In genomic region chr2:205768341-205768740, GRCh38 we compare ENCODE assay signal across 17 cellular contexts.
DNase-seq lines count a peak whose midpoint lies in the region; ATAC-seq, FAIRE-seq and TF ChIP-seq lines count a peak whose summit lies in the region.
"Had no signal": no experiment of that assay in that cellular context is flagged by ENCODE, and none has a peak within 500 bp of the region (broad histone marks: within the 10 kb centered on the region; RNA-seq: fewer than 3 reads in every experiment).

No MANE protein-coding gene starts in this region.

- H2AFZ ChIP-seq in H1 (ENCODE audit: low read length) (no peak overlapping the region), mesenchymal stem cell (ENCODE audit: low read depth, low read length) (no peak overlapping the region)

- no peak overlapping the region; the same call in 1 of the 2 replicates for H4K8ac ChIP-seq in H1 (ENCODE audit: extremely low read depth, insufficient read depth, low read length)
- H4K8ac ChIP-seq in mesenchymal stem cell (ENCODE audit: low read length), result no peak overlapping the region

- H4K5ac ChIP-seq in H1 (ENCODE audit: insufficient read length, low read depth, low read length), result no peak overlapping the region

- ATAC-seq in upper lobe of right lung (peak; percentile 44), GM19397 (IDR thresholded peaks at IDR 0.05; ENCODE audit: unreplicated experiment) (no peak)
- ATAC-seq: body of pancreas had no signal

- H2BK15ac ChIP-seq in H1 (ENCODE audit: low read length), result 0 out of 2 replicates have a peak overlapping the region, but pooled peaks have one; percentile 75
- H2BK15ac ChIP-seq in mesenchymal stem cell (ENCODE audit: low read depth, poor library complexity, severe bottlenecking), result no peak overlapping the region

- no peaks in the 10 kb centered on the region for H3K4me1 Mint-ChIP-seq in activated T-helper 1 cell treated with anti-CD3 and anti-CD28 coated beads, Interleukin-12 subunit alpha, Interleukin-12 subunit beta, Interleukin-2, Interleukin-4 antibody, amounts not matched to agents 30 ng/mL and 10 ng/mL and 1 ng/mL, durations not matched to agents 14 hours and 24 hours and 36 hours (ENCODE audit: low read depth)
- H3K4me1 Mint-ChIP-seq: immature natural killer cell had no signal

- CTCF ChIA-PET in H1 (lab: Charles Lee; ENCODE audit: partially characterized antibody), result interaction anchor here (0.8 to 1.9 kb wide), 12 partner anchors 8 to 157 kb away, joined by 3 to 9 read pairs (median 4); no protein-coding TSS in a partner anchor

- no peak overlapping the region for H2BK12ac ChIP-seq in H1 (ENCODE audit: low read depth, low read length)
- peak overlapping the region in 1 of 2 experiments; percentile 49 for H2BK12ac ChIP-seq in mesenchymal stem cell (ENCODE audit: low read length in 2 of 2)

- H3K9ac ChIP-seq in H1 (replicated peaks in 1 of 4; ENCODE audit: extremely low read depth in 1 of 4, low read depth in 3 of 4, low read length in 3 of 4), result no peak overlapping the region
- no peak overlapping the region for H3K9ac ChIP-seq in mesenchymal stem cell (ENCODE audit: low read length)

- H3K23me2 ChIP-seq in H1 (ENCODE audit: low read depth, low read length), result peaks cover 7% of the 10 kb centered on the region

- H3K4me3 ChIP-seq in H1 (ENCODE audit: extremely low read depth in 1 of 4, insufficient read depth in 2 of 4, low read depth in 3 of 4, low read length in 4 of 4) (no peak overlapping the region), mesenchymal stem cell (ENCODE audit: insufficient read depth in 1 of 2, low read depth in 1 of 2, low read length in 2 of 2) (no peak overlapping the region), upper lobe of right lung (no peak overlapping the region)
- H3K4me3 ChIP-seq: body of pancreas, tibial artery had no signal

- no peak for TF ChIP-seq RAD21 in H1 (IDR thresholded peaks at IDR 0.05 in 1 of 2, conservative IDR thresholded peaks at IDR 0.05 in 1 of 2; ENCODE audit: low read depth in 2 of 2, low read length in 2 of 2)

- H3K56ac ChIP-seq in H1 (replicated peaks; ENCODE audit: insufficient read length, low read depth, low read length), result no peak overlapping the region

- H3K9me3 ChIP-seq in H1 (ENCODE audit: insufficient read depth in 2 of 2, low read depth in 1 of 2, low read length in 1 of 2), result no peaks in the 10 kb centered on the region
- no peaks in the 10 kb centered on the region for H3K9me3 ChIP-seq in mesenchymal stem cell (ENCODE audit: control insufficient read depth, low read length)
- no peaks in the 10 kb centered on the region for H3K9me3 ChIP-seq in upper lobe of right lung
- H3K9me3 ChIP-seq: body of pancreas, tibial artery had no signal

- no peak for TF ChIP-seq POLR2A in H1 (IDR thresholded peaks at IDR 0.05; ENCODE audit: control extremely low read depth in 1 of 2, low read depth in 2 of 2, low read length in 2 of 2)

- H3K27me3 Mint-ChIP-seq in activated T-helper 1 cell treated with anti-CD3 and anti-CD28 coated beads, Interleukin-12 subunit alpha, Interleukin-12 subunit beta, Interleukin-2, Interleukin-4 antibody, amounts not matched to agents 30 ng/mL and 10 ng/mL and 1 ng/mL, durations not matched to agents 14 hours and 24 hours and 36 hours (ENCODE audit: insufficient read depth), result peaks cover 37% of the 10 kb centered on the region

- no peaks in the 10 kb centered on the region for H3K79me2 ChIP-seq in H1 (ENCODE audit: control insufficient read depth in 1 of 2, insufficient read depth in 2 of 2, low read length in 2 of 2)

- no peak overlapping the region for H3K23ac ChIP-seq in H1 (ENCODE audit: insufficient read length)
- no peak overlapping the region for H3K23ac ChIP-seq in mesenchymal stem cell (ENCODE audit: low read length in 2 of 2)

- H3K4me1 ChIP-seq in H1 (replicated peaks in 1 of 4; ENCODE audit: control insufficient read depth in 3 of 4, insufficient read depth in 4 of 4, low read length in 3 of 4) (peaks cover under 1 to 13% (median 8%) of the 10 kb centered on the region in 4 experiments), mesenchymal stem cell (ENCODE audit: control insufficient read depth, insufficient read depth, low read depth, low read length) (peaks cover 14% of the 10 kb centered on the region), upper lobe of right lung (peaks cover 35% of the 10 kb centered on the region)

- H4K91ac ChIP-seq in H1 (replicated peaks; ENCODE audit: insufficient read length, low read length), result no peak overlapping the region
- no peak overlapping the region for H4K91ac ChIP-seq in mesenchymal stem cell (ENCODE audit: low read length)

- H3K14ac ChIP-seq in H1 (ENCODE audit: insufficient read length) (no peak overlapping the region), mesenchymal stem cell (ENCODE audit: low read length in 2 of 2) (no peak overlapping the region)

- no peak overlapping the region for H3K4me3 Mint-ChIP-seq in activated T-helper 1 cell treated with anti-CD3 and anti-CD28 coated beads, Interleukin-12 subunit alpha, Interleukin-12 subunit beta, Interleukin-2, Interleukin-4 antibody, amounts not matched to agents 30 ng/mL and 10 ng/mL and 1 ng/mL, durations not matched to agents 14 hours and 24 hours and 36 hours
- H3K4me3 Mint-ChIP-seq: activated naive CD4-positive, alpha-beta T cell treated with anti-CD3 and anti-CD28 coated beads, Interleukin-2, amount 50 U/mL, for 24 hours; CD4-positive, alpha-beta T cell; immature natural killer cell had no signal

- H3K27me3 ChIP-seq in H1 (replicated peaks in 1 of 4; ENCODE audit: control insufficient read depth in 3 of 4, extremely low read depth in 1 of 4, insufficient read depth in 3 of 4, low read length in 3 of 4) (no peaks in the 10 kb centered on the region), mesenchymal stem cell (ENCODE audit: control insufficient read depth in 1 of 2, insufficient read depth in 1 of 2, low read length in 2 of 2) (no peaks in the 10 kb centered on the region), upper lobe of right lung (no peaks in the 10 kb centered on the region)

- no peak for TF ChIP-seq EP300 in H1 (IDR thresholded peaks at IDR 0.05; ENCODE audit: borderline replicate concordance in 1 of 2, low read depth in 2 of 2, low read length in 2 of 2)

- H4K20me1 ChIP-seq in H1 (replicated peaks in 1 of 2; ENCODE audit: control insufficient read depth in 1 of 2, insufficient read depth in 2 of 2, low read length in 2 of 2), result no peaks in the 10 kb centered on the region

- H3K4ac ChIP-seq in H1 (replicated peaks; ENCODE audit: insufficient read length, low read depth, low read length), result no peak overlapping the region
- no peak overlapping the region for H3K4ac ChIP-seq in mesenchymal stem cell (ENCODE audit: low read depth in 1 of 2, low read length in 2 of 2)

- DNase-seq in SHP77 (lab: John Stamatoyannopoulos, UW) (peak; percentile 38 to 55), SHP77 treated with DMSO at 0.1 percent for 48 hours (lab: John Stamatoyannopoulos, UW) (no peak), H1 (ENCODE audit: low read depth in 1 of 2, low spot score in 2 of 2) (no peak), mesenchymal stem cell (peak; percentile 41), upper lobe of right lung (no peak), SIG-M5 treated with dmso at 0.1 percent for 504 hours (lab: John Stamatoyannopoulos, UW; ENCODE audit: unreplicated experiment) (no peak)
- no peak for DNase-seq in activated T-helper 1 cell treated with anti-CD3 and anti-CD28 coated beads, Interleukin-12 subunit alpha, Interleukin-12 subunit beta, Interleukin-2, Interleukin-4 antibody, amounts not matched to agents 30 ng/mL and 10 ng/mL and 1 ng/mL, durations not matched to agents 14 hours and 24 hours and 36 hours (ENCODE audit: low spot score)
- DNase-seq: body of pancreas; CD4-positive, alpha-beta T cell; immature natural killer cell; MV-4-11; NCI-H2171 treated with DMSO at 0.1 percent for 48 hours; tibial artery had no signal

- no peaks in the 10 kb centered on the region for H3K36me3 Mint-ChIP-seq in activated T-helper 1 cell treated with anti-CD3 and anti-CD28 coated beads, Interleukin-12 subunit alpha, Interleukin-12 subunit beta, Interleukin-2, Interleukin-4 antibody, amounts not matched to agents 30 ng/mL and 10 ng/mL and 1 ng/mL, durations not matched to agents 14 hours and 24 hours and 36 hours (ENCODE audit: low read depth)
- H3K36me3 Mint-ChIP-seq: activated naive CD4-positive, alpha-beta T cell treated with anti-CD3 and anti-CD28 coated beads, Interleukin-2, amount 50 U/mL, for 24 hours; immature natural killer cell had no signal

- H3K36me3 ChIP-seq in H1 (ENCODE audit: control insufficient read depth in 2 of 4, insufficient read depth in 4 of 4, low read length in 3 of 4) (peaks cover 3 to 14% (median 12%) of the 10 kb centered on the region in 4 experiments; a peak in 6 of 8 replicates), mesenchymal stem cell (ENCODE audit: control insufficient read depth in 1 of 2, insufficient read depth in 2 of 2, low read depth in 1 of 2, low read length in 2 of 2) (peaks cover 11 to 40% of the 10 kb centered on the region in 2 experiments), upper lobe of right lung (peaks cover 18% of the 10 kb centered on the region)

- no peak overlapping the region for H2BK20ac ChIP-seq in H1 (ENCODE audit: low read length)

- H3K27ac Mint-ChIP-seq in activated T-helper 1 cell treated with anti-CD3 and anti-CD28 coated beads, Interleukin-12 subunit alpha, Interleukin-12 subunit beta, Interleukin-2, Interleukin-4 antibody, amounts not matched to agents 30 ng/mL and 10 ng/mL and 1 ng/mL, durations not matched to agents 14 hours and 24 hours and 36 hours, result no peak overlapping the region
- H3K27ac Mint-ChIP-seq: activated naive CD4-positive, alpha-beta T cell treated with anti-CD3 and anti-CD28 coated beads, Interleukin-2, amount 50 U/mL, for 24 hours; CD4-positive, alpha-beta T cell; immature natural killer cell had no signal

- 91% methylated on average over 7 of the region's 7 CpGs; no CpG with 5 or more reads in 1 of the 2 experiments for WGBS in H1 (ENCODE audit: extremely low coverage in 1 of 2, insufficient coverage in 1 of 2, insufficient read length in 1 of 2, insufficient replicate concordance in 2 of 2, low coverage in 1 of 2, low lambda C conversion rate in 2 of 2, missing lambda C conversion rate in 1 of 2), 2 experiments
- 44% methylated on average over 7 of the region's 7 CpGs for WGBS in mesenchymal stem cell

- no peak overlapping the region for H2BK5ac ChIP-seq in H1 (ENCODE audit: low read depth, low read length)
- no peak overlapping the region for H2BK5ac ChIP-seq in mesenchymal stem cell (ENCODE audit: low read depth, low read length, poor library complexity, severe bottlenecking)

- H3K18ac ChIP-seq in H1 (ENCODE audit: extremely low read depth, low read length) (no peak overlapping the region), mesenchymal stem cell (ENCODE audit: low read depth in 1 of 2, low read length in 2 of 2) (peak overlapping the region in 1 of 2 experiments; percentile 82)

- no peaks in the 10 kb centered on the region for H3K9me3 Mint-ChIP-seq in activated T-helper 1 cell treated with anti-CD3 and anti-CD28 coated beads, Interleukin-12 subunit alpha, Interleukin-12 subunit beta, Interleukin-2, Interleukin-4 antibody, amounts not matched to agents 30 ng/mL and 10 ng/mL and 1 ng/mL, durations not matched to agents 14 hours and 24 hours and 36 hours
- H3K9me3 Mint-ChIP-seq: activated naive CD4-positive, alpha-beta T cell treated with anti-CD3 and anti-CD28 coated beads, Interleukin-2, amount 50 U/mL, for 24 hours; CD4-positive, alpha-beta T cell; immature natural killer cell had no signal

- H3K4me2 ChIP-seq in H1 (ENCODE audit: insufficient read depth in 1 of 2, low read depth in 2 of 2, low read length in 2 of 2) (no peak overlapping the region), mesenchymal stem cell (ENCODE audit: low read length, poor library complexity, severe bottlenecking) (no peak overlapping the region)

- H3K27ac ChIP-seq in H1 (ENCODE audit: low read depth, low read length) (no peak overlapping the region), mesenchymal stem cell (ENCODE audit: low read length, poor library complexity, severe bottlenecking) (no peak overlapping the region), upper lobe of right lung (peak overlapping the region; percentile 13)
- H3K27ac ChIP-seq: body of pancreas, tibial artery had no signal

- H3K79me1 ChIP-seq in H1 (ENCODE audit: low read depth, low read length), result no peaks in the 10 kb centered on the region
- H3K79me1 ChIP-seq in mesenchymal stem cell (replicated peaks; ENCODE audit: low read length, poor library complexity, severe bottlenecking), result no peaks in the 10 kb centered on the region

- TF ChIP-seq CTCF in H1 (IDR thresholded peaks at IDR 0.05; ENCODE audit: control extremely low read depth in 1 of 3, insufficient read depth in 1 of 3, low read depth in 1 of 3, low read length in 3 of 3) (no peak), upper lobe of right lung (IDR thresholded peaks at IDR 0.05) (no peak)

- FAIRE-seq in H1 (lab: Jason Lieb, UNC), result no peak
- FAIRE-seq: A204.1, small intestine had no signal

- H2BK120ac ChIP-seq in H1 (replicated peaks; ENCODE audit: low read depth, low read length) (no peak overlapping the region), mesenchymal stem cell (ENCODE audit: low read depth, low read length) (peak overlapping the region; percentile 59)

- H2AK5ac ChIP-seq in H1 (ENCODE audit: low read depth, low read length), result no peak overlapping the region
- no peak overlapping the region for H2AK5ac ChIP-seq in mesenchymal stem cell (ENCODE audit: low read length, severe bottlenecking)

- POLR2A ChIA-PET in H1 (lab: Charles Lee; ENCODE audit: partially characterized antibody), result interaction anchor here (1.2 kb wide), 1 partner anchor 17 kb away, joined by 3 read pairs; no protein-coding TSS in a partner anchor

- intact Hi-C loops in upper lobe of right lung (cut with DNase I), result no loop called here
- intact Hi-C loops in activated T-helper 1 cell treated with anti-CD3 and anti-CD28 coated beads, Interleukin-12 subunit alpha, Interleukin-12 subunit beta, Interleukin-2, Interleukin-4 antibody, amounts not matched to agents 30 ng/mL and 10 ng/mL and 1 ng/mL, durations not matched to agents 14 hours and 24 hours and 36 hours (cut with micrococcal nuclease), result loop anchor here (5.0 kb wide), 2 partner anchors 179 to 1441 kb away; no protein-coding TSS in a partner anchor

Comparison
In these comparisons a context has a peak if more than half of its experiments do, and no peak if none do; other contexts are left out.
1. DNase-seq: peak in SHP77 (2 of 2) and mesenchymal stem cell (single experiment); none in SHP77 treated with DMSO at 0.1 percent for 48 hours (single experiment), H1 (0 of 2), upper lobe of right lung (single experiment), SIG-M5 treated with dmso at 0.1 percent for 504 hours (single experiment) and activated T-helper 1 cell treated with anti-CD3 and anti-CD28 coated beads, Interleukin-12 subunit alpha, Interleukin-12 subunit beta, Interleukin-2, Interleukin-4 antibody, amounts not matched to agents 30 ng/mL and 10 ng/mL and 1 ng/mL, durations not matched to agents 14 hours and 24 hours and 36 hours (single experiment).